Comparison of ENCODE assay signal across 8 cellular contexts in genomic region chr7:24381919-24382505, GRCh38.
A peak's percentile ranks its signal among the peaks of the same experiment; 100 is the strongest.
DNase-seq lines count a peak whose midpoint lies in the region; ATAC-seq, FAIRE-seq and TF ChIP-seq lines count a peak whose summit lies in the region.

No MANE protein-coding gene starts in this region.

- no peaks in the 10 kb centered on the region for H3F3A ChIP-seq in SU-DHL-6 (ENCODE audit: insufficient read depth)

- POLR2A ChIA-PET in A549 (lab: Yijun Ruan, JAX), result no interaction called here

- H3K4me2 ChIP-seq in A549 (no peak overlapping the region), SU-DHL-6 (ENCODE audit: low read depth, low read length, poor library complexity, severe bottlenecking) (no peak overlapping the region)

- no peaks in the 10 kb centered on the region for H3K9me2 ChIP-seq in SU-DHL-6 (replicated peaks; ENCODE audit: insufficient read depth, low read length)

- no peak overlapping the region for H3K27ac ChIP-seq in A549
- H3K27ac ChIP-seq in SU-DHL-6 (ENCODE audit: low read depth, low read length), result no peak overlapping the region
- H3K27ac ChIP-seq in lower lobe of right lung, result no peak overlapping the region
- H3K27ac ChIP-seq in uterus, result no peak overlapping the region

- no peak overlapping the region for H3K4me3 ChIP-seq in A549
- no peak overlapping the region for H3K4me3 ChIP-seq in SU-DHL-6 (ENCODE audit: insufficient read depth, low read length, poor library complexity, severe bottlenecking)
- no peak overlapping the region for H3K4me3 ChIP-seq in lower lobe of right lung
- no peak overlapping the region for H3K4me3 ChIP-seq in uterus

- in situ Hi-C loops in GM13976 (cut with MboI; ENCODE audit: low sequenced_read_pairs, unreplicated experiment), result loop anchor here (10.0 kb wide), 1 partner anchor 87 kb away; no protein-coding TSS in a partner anchor

- no peaks in the 10 kb centered on the region for H3K79me2 ChIP-seq in SU-DHL-6 (ENCODE audit: insufficient read depth, low read length)

- no peak overlapping the region for H2AFZ ChIP-seq in SU-DHL-6 (ENCODE audit: low read depth, low read length, severe bottlenecking)

- CTCF ChIA-PET in A549 (lab: Yijun Ruan, JAX), result interaction anchor here (0.7 to 1.8 kb wide), 8 partner anchors 8 to 284 kb away, joined by 3 to 6 read pairs (median 4); no protein-coding TSS in a partner anchor

- no peak for TF ChIP-seq POLR2A in A549 (IDR thresholded peaks at IDR 0.05; ENCODE audit: low read length)
- no peak for TF ChIP-seq POLR2A in uterus (IDR thresholded peaks at IDR 0.05)

- H3K36me3 ChIP-seq in SU-DHL-6 (ENCODE audit: low read length) (no peaks in the 10 kb centered on the region), lower lobe of right lung (no peaks in the 10 kb centered on the region), uterus (no peaks in the 10 kb centered on the region)

- H4K20me1 ChIP-seq in SU-DHL-6 (ENCODE audit: low read depth, low read length), result no peaks in the 10 kb centered on the region

- TF ChIP-seq RAD21 in A549 (conservative IDR thresholded peaks at IDR 0.05 in 1 of 2, IDR thresholded peaks at IDR 0.05 in 1 of 2), result peak; percentile 40 to 47

- TF ChIP-seq EP300 in A549 (IDR thresholded peaks at IDR 0.05), result no peak

- peak; percentile 52 to 76; a peak in 5 of 6 replicates for ATAC-seq in A549
- ATAC-seq in HG03565 (IDR thresholded peaks at IDR 0.05; ENCODE audit: unreplicated experiment), result peak; percentile 61
- ATAC-seq in lower lobe of right lung, result no peak
- no peak for ATAC-seq in GM19452 (IDR thresholded peaks at IDR 0.05; ENCODE audit: unreplicated experiment)

- WGBS in A549 (ENCODE audit: missing lambda C conversion rate), result 7% methylated on average over 6 of the region's 6 CpGs

- intact Hi-C loops in lower lobe of right lung (cut with DNase I), result no loop called here
- intact Hi-C loops in uterus (cut with DNase I; ENCODE audit: low total_unique reads), result no loop called here

- FAIRE-seq in A549 (lab: Jason Lieb, UNC), result no peak

- H3K4me1 ChIP-seq in A549 (0 out of 3 replicates have a peak, but pooled peaks cover 4% of the 10 kb centered on the region), lower lobe of right lung (no peaks in the 10 kb centered on the region), uterus (no peaks in the 10 kb centered on the region)

- H3K9ac ChIP-seq in SU-DHL-6 (ENCODE audit: low read length), result no peak overlapping the region

- H3K9me3 ChIP-seq in A549 (0 out of 3 replicates have a peak, but pooled peaks cover 2% of the 10 kb centered on the region), SU-DHL-6 (ENCODE audit: insufficient read depth, low read length) (no peaks in the 10 kb centered on the region), lower lobe of right lung (no peaks in the 10 kb centered on the region), uterus (no peaks in the 10 kb centered on the region)

- peak; percentile 10 to 37 for DNase-seq in A549 (ENCODE audit: low read depth in 1 of 2, low spot score in 1 of 2)
- DNase-seq in GM13976 (ENCODE audit: low spot score), result peak; percentile 61
- no peak for DNase-seq in lower lobe of right lung
- DNase-seq in GDM1 (lab: John Stamatoyannopoulos, UW), result no peak
- no peak for DNase-seq in uterus

- no peaks in the 10 kb centered on the region for H3K27me3 ChIP-seq in SU-DHL-6 (ENCODE audit: low read length)
- H3K27me3 ChIP-seq in lower lobe of right lung (ENCODE audit: low read depth), result no peaks in the 10 kb centered on the region
- H3K27me3 ChIP-seq in uterus, result no peaks in the 10 kb centered on the region

- TF ChIP-seq CTCF in A549 (IDR thresholded peaks at IDR 0.05), result peak; percentile 40
- TF ChIP-seq CTCF in GM13976 (IDR thresholded peaks at IDR 0.05; ENCODE audit: borderline replicate concordance, control extremely low read depth, extremely low read depth, insufficient read depth, missing control alignments), result peak; percentile 32
- TF ChIP-seq CTCF in SU-DHL-6 (IDR thresholded peaks at IDR 0.05; ENCODE audit: insufficient read depth, low read length, poor library complexity, severe bottlenecking), result peak; percentile 59
- peak; percentile 28 for TF ChIP-seq CTCF in lower lobe of right lung (IDR thresholded peaks at IDR 0.05)
- TF ChIP-seq CTCF in uterus (IDR thresholded peaks at IDR 0.05), result no peak

TF ChIP-seq in A549, 52 proteins besides CTCF, POLR2A, EP300 and RAD21:
- TF ChIP-seq REST (IDR thresholded peaks at IDR 0.05) (no peak), ESRRA (IDR thresholded peaks at IDR 0.05; ENCODE audit: borderline replicate concordance, low read length) (no peak), SMC3 (IDR thresholded peaks at IDR 0.05) (peak; percentile 21; the same call in 1 of the 3 replicates), JUNB (IDR thresholded peaks at IDR 0.05) (no peak), TFCP2L1 (CRISPR knock-in tag; IDR thresholded peaks at IDR 0.05) (no peak), MAFK (IDR thresholded peaks at IDR 0.05; ENCODE audit: partially characterized antibody) (no peak)

Comparison
In these comparisons a context has a peak if more than half of its experiments do, and no peak if none do; other contexts are left out.
1. ATAC-seq: peak in A549 (2 of 2) and HG03565 (single experiment); none in lower lobe of right lung (0 of 2) and GM19452 (single experiment).
2. DNase-seq: peak in A549 (2 of 2) and GM13976 (single experiment); none in lower lobe of right lung (single experiment), GDM1 (single experiment) and uterus (0 of 2).
3. CTCF ChIP-seq: peak in A549 (single experiment), GM13976 (single experiment), SU-DHL-6 (single experiment) and lower lobe of right lung (single experiment); none in uterus (0 of 4).